ENCODE assay signal across 1 cellular context in the genomic region with DNA sequence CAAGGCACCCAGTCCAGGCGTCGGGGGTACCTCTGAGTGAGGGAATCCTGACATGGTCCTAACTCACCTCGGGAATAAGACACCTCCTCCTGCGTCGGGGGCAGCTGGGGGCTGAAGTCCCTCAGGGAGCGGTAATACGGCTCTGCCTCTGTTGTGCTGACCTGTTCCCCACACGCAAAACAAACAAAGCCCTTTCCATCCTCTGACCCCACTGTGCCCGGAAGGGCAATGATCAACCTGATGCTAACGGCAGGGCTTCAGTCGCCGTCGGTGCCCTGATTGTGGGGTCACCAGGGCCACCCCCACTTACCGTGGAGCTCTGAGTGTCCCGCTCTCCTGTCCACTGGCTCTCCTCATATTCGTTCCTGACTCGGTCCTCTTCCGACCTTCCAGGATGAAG.
TF ChIP-seq lines count a peak whose summit lies in the region.

No MANE protein-coding gene starts in this region.

TF ChIP-seq in HepG2, 621 proteins besides CTCF, POLR2A, EP300 and RAD21:
- TF ChIP-seq ZBTB38 (CRISPR knock-in tag; IDR thresholded peaks at IDR 0.05) (no peak), MIER2 (CRISPR knock-in tag; IDR thresholded peaks at IDR 0.05) (peak; percentile 14; the same call in 1 of the 2 replicates)
TF ChIP-seq in HepG2: peak in this region for 1.
